Comparison of ENCODE assay signal across 22 cellular contexts in genomic region chr17:35714988-35715387, GRCh38. TPM values are rescaled to one million over a fixed set of nuclear protein-coding genes. Genes with fewer than 3 reads are reported as not detected.
"Had no signal": no experiment of that assay in that cellular context is flagged by ENCODE, and none has a peak within 500 bp of the region (broad histone marks: within the 10 kb centered on the region; RNA-seq: fewer than 3 reads in every experiment).

No MANE protein-coding gene starts in this region.

- H3K9me3 ChIP-seq: mucosa of descending colon, prostate gland, sigmoid colon, thyroid gland had no signal

- H2AFZ ChIP-seq: parathyroid adenoma had no signal

- H3K27ac ChIP-seq: parathyroid adenoma, prostate gland, skin epidermis, thyroid gland had no signal

- H3K79me2 ChIP-seq: parathyroid adenoma had no signal

- H3K27me3 Mint-ChIP-seq: naive thymus-derived CD8-positive, alpha-beta T cell; type B pancreatic cell had no signal

- H3K27ac Mint-ChIP-seq: endodermal cell; naive thymus-derived CD8-positive, alpha-beta T cell; type B pancreatic cell had no signal

- DNase-seq: cerebellar nuclear complex; dermis blood vessel endothelial cell; endodermal cell; erythroblast; foreskin melanocyte; kidney; left colon; mucosa of descending colon; naive thymus-derived CD8-positive, alpha-beta T cell; occipital lobe; sigmoid colon; stimulated activated CD4-positive, alpha-beta T cell treated with anti-CD3 and anti-CD28 coated beads, Interleukin-2, amount 100 ng/mL, for 24 hours; stimulated activated CD4-positive, alpha-beta T cell treated with anti-CD3 and anti-CD28 coated beads, Interleukin-4, amount 100 ng/mL, for 4 hours; stimulated activated naive CD4-positive, alpha-beta T cell treated with Interleukin-2 at 50 U/mL for 16 hours; thyroid gland had no signal

- H3K27me3 ChIP-seq: sigmoid colon, thyroid gland had no signal

- ATAC-seq: left colon; mucosa of descending colon; naive thymus-derived CD8-positive, alpha-beta T cell had no signal

- H3K9ac ChIP-seq: parathyroid adenoma had no signal

- H3K36me3 ChIP-seq: prostate gland had no signal

- H3K9me3 Mint-ChIP-seq: endodermal cell; naive thymus-derived CD8-positive, alpha-beta T cell; type B pancreatic cell had no signal

- H3K4me3 Mint-ChIP-seq: endodermal cell; naive thymus-derived CD8-positive, alpha-beta T cell; type B pancreatic cell had no signal

- H3K4me3 ChIP-seq: mucosa of descending colon, prostate gland, sigmoid colon, skin epidermis, thyroid gland had no signal

RNA-seq across cellular contexts. Expression of gene GAS2L2, which starts 38.1 kb away (rescaled TPM):
- total RNA-seq: bronchial epithelial cell, endothelial cell of umbilical vein, kidney, mucosa of descending colon, prostate gland, sigmoid colon, thyroid gland had no signal
- polyA plus RNA-seq: endothelial cell of umbilical vein; naive thymus-derived CD8-positive, alpha-beta T cell had no signal

RNA-seq across cellular contexts. Expression of gene C17orf50, which starts 45.7 kb away (rescaled TPM):
- total RNA-seq: bronchial epithelial cell, dermis blood vessel endothelial cell, endodermal cell, endothelial cell of umbilical vein, kidney, left colon, lower leg skin, mucosa of descending colon, occipital lobe, sigmoid colon had no signal
